ENCODE assay signal across 17 cellular contexts in the genomic region with DNA sequence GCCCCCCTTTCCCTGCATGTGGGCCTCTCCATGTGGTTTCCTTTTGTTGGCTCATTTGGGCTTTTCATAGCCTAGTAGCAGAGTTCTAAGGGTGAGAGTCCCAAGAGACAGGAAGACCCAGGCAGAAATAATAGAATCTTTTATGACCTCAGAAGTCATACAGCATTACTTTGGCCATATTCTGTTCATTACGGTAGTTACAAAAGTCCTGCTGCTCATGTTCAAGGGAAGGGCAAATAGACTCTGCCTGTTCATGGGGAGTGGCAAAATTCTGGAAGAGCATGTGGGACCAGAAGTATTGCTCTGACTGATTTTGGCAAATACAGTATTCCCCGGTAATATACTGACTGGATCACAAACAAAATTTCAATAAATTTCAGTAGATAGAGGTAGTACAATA.
"Had no signal": no experiment of that assay in that cellular context is flagged by ENCODE, and none has a peak within 500 bp of the region (broad histone marks: within the 10 kb centered on the region; RNA-seq: fewer than 3 reads in every experiment).

No MANE protein-coding gene starts in this region.

- H3K36me3 ChIP-seq: heart left ventricle, left ventricle myocardium inferior, lower lobe of right lung, sigmoid colon, stomach, uterus had no signal

- H3K9me3 ChIP-seq: lower lobe of right lung, sigmoid colon, stomach had no signal

- H3K27ac ChIP-seq: heart left ventricle, left ventricle myocardium inferior, lower lobe of right lung, sigmoid colon, skin epidermis, stomach, uterus had no signal

- DNase-seq: effector memory CD4-positive, alpha-beta T cell; heart left ventricle; hippocampal formation; kidney glomerular epithelial cell; left ventricle myocardium inferior; lower lobe of right lung; mesendoderm; naive thymus-derived CD4-positive, alpha-beta T cell; nephron progenitor cell; posterior cingulate gyrus; sigmoid colon; stimulated activated CD4-positive, alpha-beta T cell treated with anti-CD3 and anti-CD28 coated beads, Interleukin-2, amount 100 ng/mL, for 24 hours; stimulated activated naive CD4-positive, alpha-beta T cell; stomach; uterus had no signal

- ATAC-seq: esophagus mucosa; heart left ventricle; lower lobe of right lung; naive thymus-derived CD4-positive, alpha-beta T cell had no signal

- H3K27me3 ChIP-seq: heart left ventricle, sigmoid colon, stomach, uterus had no signal

- H3K4me3 ChIP-seq: heart left ventricle, left ventricle myocardium inferior, lower lobe of right lung, sigmoid colon, skin epidermis, stomach, uterus had no signal

- H3K4me1 ChIP-seq: lower lobe of right lung, uterus had no signal
